16 cellular contexts compared by ENCODE assay signal in the genomic region with DNA sequence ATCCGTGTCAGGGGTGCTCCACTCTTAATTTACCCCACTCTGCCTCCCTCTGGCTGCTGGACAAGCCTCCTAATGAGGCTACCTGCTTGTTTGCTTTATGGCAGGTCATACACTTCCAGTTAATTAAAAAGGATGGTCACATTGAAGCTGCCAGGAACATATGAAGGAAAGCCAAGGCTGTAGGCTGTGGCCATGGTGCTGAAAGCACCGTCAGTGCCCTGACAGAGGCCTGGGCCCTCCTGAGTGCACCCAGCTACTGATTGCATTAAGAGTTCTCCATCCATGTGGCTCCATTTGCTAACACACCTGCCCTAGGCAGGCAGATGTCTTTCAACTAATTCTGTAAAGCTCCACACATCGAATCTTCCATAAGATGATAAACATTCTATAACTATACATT.
"Had no signal": no experiment of that assay in that cellular context is flagged by ENCODE, and none has a peak within 500 bp of the region (broad histone marks: within the 10 kb centered on the region; RNA-seq: fewer than 3 reads in every experiment).

No MANE protein-coding gene starts in this region.

- H3K9me3 ChIP-seq: neutrophil, ovary, prostate gland, thyroid gland had no signal

- H3K36me3 ChIP-seq: ovary had no signal

- DNase-seq: activated CD4-positive, alpha-beta memory T cell treated with anti-CD3 and anti-CD28 coated beads, Interleukin-2, amount 10 ng/mL, durations not matched to agents 7 days and 5 days; activated CD4-positive, alpha-beta T cell treated with anti-CD3 and anti-CD28 coated beads for 48 hours; activated effector memory CD4-positive, alpha-beta T cell treated with anti-CD3 and anti-CD28 coated beads, Interleukin-2, amount 50 U/mL, for 16 hours; activated naive CD4-positive, alpha-beta T cell treated with anti-CD3 and anti-CD28 coated beads, Interleukin-2, amount 10 ng/mL, durations not matched to agents 7 days and 5 days; activated naive CD8-positive, alpha-beta T cell treated with anti-CD3 and anti-CD28 coated beads, Interleukin-2, amount 50 U/mL, for 24 hours; cortex of kidney; immature natural killer cell; ovary; right cardiac atrium; stimulated activated CD4-positive, alpha-beta T cell treated with anti-CD3 and anti-CD28 coated beads, Interleukin-1b, Interleukin-23, amount 100 ng/mL, for 48 hours; substantia nigra; thyroid gland; upper lobe of right lung had no signal

- H3K4me1 ChIP-seq: prostate gland, thyroid gland, upper lobe of right lung had no signal

- ATAC-seq: activated naive CD8-positive, alpha-beta T cell treated with anti-CD3 and anti-CD28 coated beads, Interleukin-2, amount 50 U/mL, for 24 hours; upper lobe of right lung had no signal

- H3K27ac ChIP-seq: epithelial cell of prostate, neutrophil, ovary, prostate gland, thyroid gland, upper lobe of right lung had no signal

- H3K27me3 ChIP-seq: neutrophil, ovary, thyroid gland, upper lobe of right lung had no signal

- H3K4me3 ChIP-seq: ovary, prostate gland, thyroid gland, upper lobe of right lung had no signal
